ENCODE assay signal across 8 cellular contexts in the genomic region with DNA sequence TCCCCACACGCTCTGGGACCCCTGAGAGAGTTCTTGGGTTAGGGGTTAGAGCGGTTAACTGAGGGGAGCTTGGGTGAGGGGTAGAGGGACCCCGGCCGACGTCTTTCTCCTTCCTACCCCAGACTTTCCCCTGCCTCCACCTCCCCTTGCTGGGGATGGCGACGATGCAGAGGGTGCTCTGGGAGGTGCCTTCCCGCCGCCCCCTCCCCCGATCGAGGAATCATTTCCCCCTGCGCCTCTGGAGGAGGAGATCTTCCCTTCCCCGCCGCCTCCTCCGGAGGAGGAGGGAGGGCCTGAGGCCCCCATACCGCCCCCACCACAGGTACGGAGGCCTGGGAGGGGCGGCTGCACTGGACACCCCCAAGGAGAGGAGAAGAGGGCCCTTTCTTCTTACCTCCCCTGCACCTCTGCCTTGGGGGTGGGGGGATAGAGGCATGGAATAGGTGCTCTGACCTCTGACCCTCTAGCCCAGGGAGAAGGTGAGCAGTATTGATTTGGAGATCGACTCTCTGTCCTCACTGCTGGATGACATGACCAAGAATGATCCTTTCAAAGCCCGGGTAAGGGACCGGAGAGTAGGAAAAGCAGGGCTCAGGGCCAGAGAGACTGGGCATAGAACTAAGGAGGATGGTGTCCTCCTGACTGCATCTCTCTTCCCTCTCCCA. TPM values are rescaled to one million over a fixed set of nuclear protein-coding genes. Genes with fewer than 3 reads are reported as not detected.
A peak's percentile ranks its signal among the peaks of the same experiment; 100 is the strongest.
DNase-seq lines count a peak whose midpoint lies in the region; ATAC-seq and TF ChIP-seq lines count a peak whose summit lies in the region.

No MANE protein-coding gene starts in this region.

- peak overlapping the region; percentile 89 to 97 for H3K4me3 ChIP-seq in ascending aorta

- H3K4me1 Mint-ChIP-seq in T-helper 1 cell treated with Interleukin-12 subunit alpha and Interleukin-12 subunit beta and Interleukin-4 antibody, amounts not matched to agents 30 μg/mL and 1 μg/mL, for 36 hours (ENCODE audit: low read depth): peaks cover 23% of the 10 kb centered on the region

- peaks cover 5% of the 10 kb centered on the region for H3K36me3 Mint-ChIP-seq in T-helper 1 cell treated with Interleukin-12 subunit alpha and Interleukin-12 subunit beta and Interleukin-4 antibody, amounts not matched to agents 30 μg/mL and 1 μg/mL, for 36 hours (ENCODE audit: low read depth)

- DNase-seq in T-helper 1 cell (no peak), ascending aorta (ENCODE audit: low spot score in 2 of 2) (peak in 1 of 2 donors; percentile 60), left lobe of liver (ENCODE audit: low spot score) (no peak), HT-29 (ENCODE audit: low spot score) (no peak), NCI-H345 treated with DMSO at 0.1 percent for 48 hours (lab: John Stamatoyannopoulos, UW; ENCODE audit: unreplicated experiment) (no peak)
- no peak for DNase-seq in stimulated activated naive CD4-positive, alpha-beta T cell treated with Interleukin-2 at 50 U/mL for 16 hours (lab: John Stamatoyannopoulos, UW)

- intact Hi-C loops in ascending aorta (cut with DNase I): loop anchor here (10.0 kb wide), 1 partner anchor 527 kb away; a partner anchor contains a TSS

- peak; percentile 9 for ATAC-seq in left lobe of liver

- H3K27ac ChIP-seq in ascending aorta (peak overlapping the region; percentile 97 to 99), temporal lobe (ENCODE audit: low read depth, low read length) (peak overlapping the region; percentile 92)

- no peaks in the 10 kb centered on the region for H3K27me3 Mint-ChIP-seq in T-helper 1 cell treated with Interleukin-12 subunit alpha and Interleukin-12 subunit beta and Interleukin-4 antibody, amounts not matched to agents 30 μg/mL and 1 μg/mL, for 36 hours (ENCODE audit: low read depth)

- peaks cover 14 to 44% of the 10 kb centered on the region in 2 donors for H3K4me1 ChIP-seq in ascending aorta

- H3K9me3 Mint-ChIP-seq in T-helper 1 cell treated with Interleukin-12 subunit alpha and Interleukin-12 subunit beta and Interleukin-4 antibody, amounts not matched to agents 30 μg/mL and 1 μg/mL, for 36 hours: no peaks in the 10 kb centered on the region

- H3K4me3 Mint-ChIP-seq in T-helper 1 cell treated with Interleukin-12 subunit alpha and Interleukin-12 subunit beta and Interleukin-4 antibody, amounts not matched to agents 30 μg/mL and 1 μg/mL, for 36 hours: peak overlapping the region; percentile 68

- peak overlapping the region; percentile 24 for H3K27ac Mint-ChIP-seq in T-helper 1 cell treated with Interleukin-12 subunit alpha and Interleukin-12 subunit beta and Interleukin-4 antibody, amounts not matched to agents 30 μg/mL and 1 μg/mL, for 36 hours

- H3K27me3 ChIP-seq in ascending aorta: no peaks in the 10 kb centered on the region

- no peak for TF ChIP-seq CTCF in ascending aorta (IDR thresholded peaks at IDR 0.05)

- H3K36me3 ChIP-seq in ascending aorta: peaks cover 7 to 33% of the 10 kb centered on the region in 2 donors

- H3K9me3 ChIP-seq in ascending aorta: no peaks in the 10 kb centered on the region

RNA-seq across cellular contexts. Expression of a gene that starts 1.1 kb away (rescaled TPM):
- total RNA-seq in ascending aorta (320 TPM), left lobe of liver (33.8 TPM), temporal lobe (10.6 TPM)
- total RNA-seq in HT-29 (2014; rRNA removed; shearing (Covaris generic)): 116 and 148 TPM in 2 replicates

RNA-seq across cellular contexts. Expression of a gene that starts 19.7 kb away (rescaled TPM):
- total RNA-seq in ascending aorta (0.53 TPM), left lobe of liver (0.38 TPM), temporal lobe (79.7 TPM)
- 13.2 and 17.6 TPM in 2 replicates for total RNA-seq in HT-29 (2014; rRNA removed; shearing (Covaris generic))

RNA-seq across cellular contexts. Expression of a gene that starts 26.4 kb away (rescaled TPM):
- total RNA-seq in ascending aorta (not detected), left lobe of liver (39.6 TPM), temporal lobe (0.49 TPM)
- total RNA-seq in HT-29 (2014; rRNA removed; shearing (Covaris generic)): 54.3 and 65.6 TPM in 2 replicates

Comparison
In these comparisons a context has a peak if more than half of its experiments do, and no peak if none do; other contexts are left out.
1. RNA of a gene that starts 26.4 kb away (total RNA-seq): 54.3 to 65.6 TPM in HT-29 and 39.6 TPM in left lobe of liver (single experiment); 0.49 TPM in temporal lobe (single experiment) and not detected in ascending aorta (single experiment); every median in the first group is over 10 times any median in the second.